ENCODE assay signal across 1 cellular context in genomic region chr11:9219572-9219971, GRCh38.
TF ChIP-seq lines count a peak whose summit lies in the region.

No MANE protein-coding gene starts in this region.

TF ChIP-seq in GM23338, 12 proteins besides CTCF, POLR2A, EP300 and RAD21 (continued from another document):
- TF ChIP-seq ZNF331 (CRISPR knock-in tag; IDR thresholded peaks at IDR 0.05; ENCODE audit: low read depth) (no peak), NANOG (IDR thresholded peaks at IDR 0.05; ENCODE audit: borderline replicate concordance) (no peak), STAT1 (IDR thresholded peaks at IDR 0.05; ENCODE audit: unreplicated experiment) (no peak), ZNF114 (CRISPR knock-in tag; IDR thresholded peaks at IDR 0.05) (no peak)
